ENCODE assay signal across 23 cellular contexts in genomic region chr21:38361324-38361723, GRCh38.
"Had no signal": no experiment of that assay in that cellular context is flagged by ENCODE, and none has a peak within 500 bp of the region (broad histone marks: within the 10 kb centered on the region; RNA-seq: fewer than 3 reads in every experiment).

No MANE protein-coding gene starts in this region.

- H3K27ac Mint-ChIP-seq: mesothelial cell of epicardium had no signal

- H3K4me1 ChIP-seq: esophagus squamous epithelium, gastrocnemius medialis, heart right ventricle, left lung, lower lobe of right lung had no signal

- H3K4me3 Mint-ChIP-seq: mesothelial cell of epicardium had no signal

- ATAC-seq: esophagus mucosa, gastrocnemius medialis, heart right ventricle, left cardiac atrium, left lung, left ventricle myocardium superior, lower lobe of right lung, mucosa of descending colon had no signal

- H3K4me1 Mint-ChIP-seq: mesothelial cell of epicardium had no signal

- H3K27ac ChIP-seq: coronary artery, dorsolateral prefrontal cortex, epithelial cell of prostate, esophagus squamous epithelium, gastrocnemius medialis, heart right ventricle, left lung, lower lobe of right lung had no signal

- H3K36me3 Mint-ChIP-seq: mesothelial cell of epicardium had no signal

- H3K4me3 ChIP-seq: coronary artery, dorsolateral prefrontal cortex, esophagus squamous epithelium, gastrocnemius medialis, heart right ventricle, left lung, lower lobe of right lung, mucosa of descending colon had no signal

- H3K9me3 Mint-ChIP-seq: mesothelial cell of epicardium had no signal

- H3K36me3 ChIP-seq: esophagus squamous epithelium, gastrocnemius medialis, heart right ventricle, left lung, lower lobe of right lung had no signal

- H3K27me3 ChIP-seq: gastrocnemius medialis, left lung had no signal

- DNase-seq: dermis blood vessel endothelial cell; dorsolateral prefrontal cortex; effector CD4-positive, alpha-beta T cell; effector memory CD4-positive, alpha-beta T cell; erythroblast; esophagus squamous epithelium; foreskin fibroblast; foreskin melanocyte; gastrocnemius medialis; glutamatergic neuron; head of caudate nucleus; heart right ventricle; hippocampal formation; left cardiac atrium; left lung; left ventricle myocardium superior; lower lobe of right lung; mesenchymal stem cell; mucosa of descending colon had no signal

- H3K9me3 ChIP-seq: esophagus squamous epithelium, gastrocnemius medialis, left lung, lower lobe of right lung, mucosa of descending colon had no signal
